ENCODE assay signal across 8 cellular contexts in genomic region chr16:21361045-21361444, GRCh38.
DNase-seq lines count a peak whose midpoint lies in the region; ATAC-seq, FAIRE-seq and TF ChIP-seq lines count a peak whose summit lies in the region.
"Not testable (repeated sequence)": the region's sequence is repeated elsewhere in the genome, so short reads cannot be mapped to it uniquely, and the experiment has no call there.

No MANE protein-coding gene starts in this region.

- not testable (repeated sequence) for H4K20me1 ChIP-seq in BLaER1 treated with 17β-estradiol and CSF1 and Interleukin-3, amounts not matched to agents 10 nM and 100 nM; GM23248 (ENCODE audit: insufficient read depth); GM12878 (ENCODE audit: control insufficient read depth, insufficient read depth)

- SMC1A ChIA-PET in GM12878 (lab: Charles Lee; ENCODE audit: uncharacterized antibody, unreplicated experiment) = interaction anchor here (0.6 kb wide), 1 partner anchor 87 kb away, joined by 3 read pairs; no protein-coding TSS in a partner anchor

- H3K4me1 ChIP-seq in BLaER1 treated with 17β-estradiol and CSF1 and Interleukin-3, amounts not matched to agents 10 nM and 100 nM = peaks cover 70 to 85% (median 80%) of the 10 kb centered on the region in 10 experiments
- H3K4me1 ChIP-seq in GM23248 (ENCODE audit: insufficient read depth) (peaks cover 21% of the 10 kb centered on the region), GM12878 (ENCODE audit: control insufficient read depth, insufficient read depth, low read length) (peaks cover 28% of the 10 kb centered on the region)
- not testable (repeated sequence) for H3K4me1 ChIP-seq in SJCRH30

- H3K9me3 Mint-ChIP-seq in stimulated activated memory B cell treated with anti-CD40 and anti-IgM and Interleukin-4, amounts not matched to agents 10 μg/mL and 1 μg/mL and 100 μg/mL, for 72 hours = not testable (repeated sequence)

- not testable (repeated sequence) for H3K4me3 Mint-ChIP-seq in stimulated activated memory B cell treated with anti-CD40 and anti-IgM and Interleukin-4, amounts not matched to agents 10 μg/mL and 1 μg/mL and 100 μg/mL, for 72 hours

- H2AFZ ChIP-seq in GM23248; GM12878 (ENCODE audit: control insufficient read depth, low read depth, low read length): not testable (repeated sequence)

- not testable (repeated sequence) for TF ChIP-seq RAD21 in GM12878 (IDR thresholded peaks at IDR 0.05; ENCODE audit: insufficient read depth, low read depth, low read length)

- CTCF ChIA-PET in GM12878 (lab: Yijun Ruan, JAX) = not testable (repeated sequence)

- 53 to 59% methylated on average over 3 of the region's 3 CpGs for WGBS in GM23248 (ENCODE audit: low coverage in 1 of 2, low lambda C conversion rate in 2 of 2, missing lambda C conversion rate in 2 of 2), 2 experiments
- 0% methylated on average over 3 of the region's 3 CpGs for WGBS in GM12878 (ENCODE audit: insufficient coverage, insufficient replicate concordance, low lambda C conversion rate, missing lambda C conversion rate)

- not testable (repeated sequence) for H3K9me2 ChIP-seq in GM23248 (ENCODE audit: insufficient read depth)

- not testable (repeated sequence) for TF ChIP-seq POLR2A in GM12878 (IDR thresholded peaks at IDR 0.05; ENCODE audit: low read depth, low read length)

- POLR2A ChIA-PET in GM12878 (lab: Charles Lee) = not testable (repeated sequence)

- ATAC-seq in GM12878; stimulated activated memory B cell treated with anti-CD40 and anti-IgM and Interleukin-4, amounts not matched to agents 10 μg/mL and 1 μg/mL and 100 μg/mL, for 72 hours: not testable (repeated sequence)

- H3K9ac ChIP-seq in BLaER1 treated with 17β-estradiol and CSF1 and Interleukin-3, amounts not matched to agents 10 nM and 100 nM = peak overlapping the region in 2 of 11 experiments; percentile 35 to 36; a peak in 3 of 22 replicates
- H3K9ac ChIP-seq in GM23248; GM12878 (ENCODE audit: control insufficient read depth, insufficient read depth, low read length): not testable (repeated sequence)

- peak overlapping the region; percentile 94 for H3K27ac Mint-ChIP-seq in stimulated activated memory B cell treated with anti-CD40 and anti-IgM and Interleukin-4, amounts not matched to agents 10 μg/mL and 1 μg/mL and 100 μg/mL, for 72 hours

- FAIRE-seq in GM12878 (lab: Jason Lieb, UNC) = not testable (repeated sequence)

- H3K4me1 Mint-ChIP-seq in stimulated activated memory B cell treated with anti-CD40 and anti-IgM and Interleukin-4, amounts not matched to agents 10 μg/mL and 1 μg/mL and 100 μg/mL, for 72 hours = peaks cover 85% of the 10 kb centered on the region

- H3K9me3 ChIP-seq in BLaER1 treated with 17β-estradiol and CSF1 and Interleukin-3, amounts not matched to agents 10 nM and 100 nM (replicated peaks in 1 of 11); GM23248 (ENCODE audit: low read depth); SJCRH30 (replicated peaks); GM12878 (replicated peaks; ENCODE audit: control insufficient read depth, insufficient read depth, low read length): not testable (repeated sequence)

- H3F3A ChIP-seq in GM23248 (ENCODE audit: insufficient read depth) = not testable (repeated sequence)

- TF ChIP-seq CTCF in GM12878 (IDR thresholded peaks at IDR 0.05 in 2 of 3, conservative IDR thresholded peaks at IDR 0.05 in 1 of 3; ENCODE audit: control insufficient read depth in 2 of 3, extremely low read depth in 1 of 3, insufficient read depth in 1 of 3, low read depth in 3 of 3, low read length in 3 of 3) = not testable (repeated sequence)

- H3K79me2 ChIP-seq in GM23248 (ENCODE audit: insufficient read depth); GM12878 (ENCODE audit: control insufficient read depth, insufficient read depth, low read length): not testable (repeated sequence)

- not testable (repeated sequence) for H3K4me3 ChIP-seq in BLaER1 treated with 17β-estradiol and CSF1 and Interleukin-3, amounts not matched to agents 10 nM and 100 nM; GM23248; SJCRH30; GM12878

- not testable (repeated sequence) for H3K27me3 ChIP-seq in BLaER1 treated with 17β-estradiol and CSF1 and Interleukin-3, amounts not matched to agents 10 nM and 100 nM; GM23248 (replicated peaks; ENCODE audit: insufficient read depth); SJCRH30; GM12878 (replicated peaks in 1 of 2; ENCODE audit: control insufficient read depth in 2 of 2, insufficient read depth in 2 of 2, low read length in 1 of 2)

- in situ Hi-C loops in GM23248 (cut with MboI); GM12878 (cut with MboI): not testable (repeated sequence)

- H3K27ac ChIP-seq in BLaER1 treated with 17β-estradiol and CSF1 and Interleukin-3, amounts not matched to agents 10 nM and 100 nM = peak overlapping the region in 10 of 11 experiments; percentile 22 to 87 (median 80); a peak in 19 of 22 replicates
- H3K27ac ChIP-seq in GM23248 = not testable (repeated sequence)
- H3K27ac ChIP-seq in SJCRH30 = peak overlapping the region; percentile 13; the same call in 1 of the 2 replicates
- peak overlapping the region; percentile 42; the same call in 1 of the 2 replicates for H3K27ac ChIP-seq in GM12878 (ENCODE audit: control insufficient read depth, insufficient read depth)

- not testable (repeated sequence) for TF ChIP-seq EP300 in GM12878 (IDR thresholded peaks at IDR 0.05; ENCODE audit: borderline replicate concordance in 1 of 2, control insufficient read depth in 1 of 2, low read depth in 2 of 2, low read length in 2 of 2)

- not testable (repeated sequence) for H3K36me3 ChIP-seq in BLaER1 treated with 17β-estradiol and CSF1 and Interleukin-3, amounts not matched to agents 10 nM and 100 nM; GM23248 (ENCODE audit: low read depth); SJCRH30; GM12878 (ENCODE audit: control insufficient read depth in 2 of 2, insufficient read depth in 2 of 2, low read length in 1 of 2)

- H3K36me3 Mint-ChIP-seq in stimulated activated memory B cell treated with anti-CD40 and anti-IgM and Interleukin-4, amounts not matched to agents 10 μg/mL and 1 μg/mL and 100 μg/mL, for 72 hours = not testable (repeated sequence)

- not testable (repeated sequence) for BruUV-seq in GM12878 (replicated peaks; lab: Mats Ljungman, UMichigan)

- peak overlapping the region; percentile 40 to 92 (median 87); a peak in 20 of 22 replicates for H3K4me2 ChIP-seq in BLaER1 treated with 17β-estradiol and CSF1 and Interleukin-3, amounts not matched to agents 10 nM and 100 nM
- H3K4me2 ChIP-seq in GM23248 (ENCODE audit: unreplicated experiment); GM12878 (ENCODE audit: control insufficient read depth, insufficient read depth): not testable (repeated sequence)

- intact Hi-C loops in GM12878 (cut with micrococcal nuclease; ENCODE audit: unreplicated experiment) = not testable (repeated sequence)

- H3K27me3 Mint-ChIP-seq in stimulated activated memory B cell treated with anti-CD40 and anti-IgM and Interleukin-4, amounts not matched to agents 10 μg/mL and 1 μg/mL and 100 μg/mL, for 72 hours = not testable (repeated sequence)

- peak; percentile 6 for DNase-seq in GM23248
- peak; percentile 64 for DNase-seq in LHCN-M2 (ENCODE audit: low read depth)
- DNase-seq in NCI-H2171 treated with DMSO at 0.1 percent for 48 hours (lab: John Stamatoyannopoulos, UW) = peak; percentile 85
- DNase-seq in SJCRH30 = peak in 1 of 2 experiments; percentile 15
- DNase-seq in GM12878 (ENCODE audit: low read depth, low spot score) = not testable (repeated sequence)
- DNase-seq in myocyte (ENCODE audit: low read depth) = peak; percentile 20

- RAD21 ChIA-PET in GM12878 (lab: Charles Lee; ENCODE audit: unreplicated experiment) = not testable (repeated sequence)

TF ChIP-seq in GM12878, 131 proteins besides CTCF, POLR2A, EP300 and RAD21:
- TF ChIP-seq JUNB (IDR thresholded peaks at IDR 0.05) = peak; percentile 17; the same call in 1 of the 2 replicates
